13 cellular contexts compared by ENCODE assay signal in the genomic region with DNA sequence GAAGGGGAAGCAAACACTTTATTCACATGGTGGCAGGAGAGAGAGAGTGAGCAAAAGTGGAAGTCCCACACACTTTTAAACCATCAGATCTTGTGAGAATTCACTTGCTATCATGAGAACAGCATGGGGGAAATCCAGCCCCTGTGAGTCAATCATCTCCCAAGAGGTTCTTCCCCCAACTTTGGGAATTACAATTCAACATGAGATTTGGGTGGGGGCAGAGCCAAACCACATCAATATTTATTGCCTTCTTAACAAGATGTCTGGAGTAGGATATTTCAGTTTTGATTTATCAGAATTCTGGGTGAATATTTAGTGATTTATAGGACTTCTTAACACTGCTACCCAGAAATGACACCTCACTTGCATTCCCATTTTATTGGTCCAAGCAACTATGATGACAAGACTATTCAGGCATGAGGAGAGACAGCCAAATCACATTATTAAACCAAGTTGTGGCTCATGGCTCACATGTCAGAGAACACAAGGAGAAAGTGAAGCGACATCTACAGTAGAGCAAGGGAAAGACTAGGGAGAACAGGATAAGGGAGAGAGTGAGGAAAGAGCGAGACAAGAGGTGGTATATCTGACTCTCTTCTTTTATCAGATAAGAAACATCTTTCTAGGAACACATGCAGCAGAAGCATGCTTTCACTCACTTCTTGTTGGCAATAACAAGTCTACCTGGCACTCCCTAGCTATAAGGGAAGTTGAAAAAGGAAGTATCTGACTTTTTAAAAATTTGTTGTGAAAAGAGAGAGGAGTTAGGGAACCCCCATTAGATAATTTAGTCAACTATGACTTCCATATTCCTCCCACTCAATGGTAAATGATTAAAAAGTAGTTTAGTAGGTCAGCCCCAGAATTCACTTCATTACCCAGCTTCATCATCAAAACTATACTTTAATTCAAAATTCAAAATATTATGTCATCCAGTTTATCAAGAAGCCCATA. TPM values are rescaled to one million over a fixed set of nuclear protein-coding genes. Genes with fewer than 3 reads are reported as not detected.
DNase-seq lines count a peak whose midpoint lies in the region; FAIRE-seq and TF ChIP-seq lines count a peak whose summit lies in the region.
"Had no signal": no experiment of that assay in that cellular context is flagged by ENCODE, and none has a peak within 500 bp of the region (broad histone marks: within the 10 kb centered on the region; RNA-seq: fewer than 3 reads in every experiment).

No MANE protein-coding gene starts in this region.

- no peaks in the 10 kb centered on the region for H3K4me1 ChIP-seq in small intestine (ENCODE audit: control insufficient read depth in 2 of 2, insufficient read depth in 1 of 2, low read depth in 1 of 2, low read length in 1 of 2)
- H3K4me1 ChIP-seq: gastrocnemius medialis had no signal

- no peak overlapping the region for H3K4me3 ChIP-seq in AG10803 (ENCODE audit: low read length)
- H3K4me3 ChIP-seq in fibroblast of the aortic adventitia (ENCODE audit: low read depth, low read length) = no peak overlapping the region
- no peak overlapping the region for H3K4me3 ChIP-seq in small intestine (ENCODE audit: low read depth in 1 of 2, low read length in 2 of 2)
- H3K4me3 ChIP-seq: gastrocnemius medialis had no signal

- FAIRE-seq in small intestine (lab: Jason Lieb, UNC) = no peak

- no peak overlapping the region for H3K27ac ChIP-seq in small intestine (ENCODE audit: low read depth in 1 of 2, low read length in 1 of 2)
- H3K27ac ChIP-seq: gastrocnemius medialis had no signal

- H3K36me3 ChIP-seq in small intestine (ENCODE audit: control insufficient read depth in 2 of 2, insufficient read depth in 2 of 2, low read length in 2 of 2) = no peaks in the 10 kb centered on the region
- H3K36me3 ChIP-seq: gastrocnemius medialis had no signal

- DNase-seq in AG10803 (ENCODE audit: low read depth) (peak; percentile 99), GM04503 (ENCODE audit: low read depth) (peak; percentile 100), RPMI7951 (ENCODE audit: low read depth) (peak; percentile 30), fibroblast of the aortic adventitia (ENCODE audit: low read depth) (peak; percentile 52), small intestine (no peak), mesenteric fat pad (ENCODE audit: low spot score) (no peak), NCI-H1048 (lab: John Stamatoyannopoulos, UW) (no peak), mucosa of gallbladder (ENCODE audit: low spot score) (no peak)
- DNase-seq: gastrocnemius medialis, left ventricle myocardium superior, NCI-H1694 treated with DMSO at 0.1 percent for 48 hours had no signal

- no peaks in the 10 kb centered on the region for H3K27me3 ChIP-seq in small intestine (ENCODE audit: control insufficient read depth in 2 of 2, insufficient read depth in 2 of 2, low read length in 2 of 2)
- H3K27me3 ChIP-seq: gastrocnemius medialis had no signal

- TF ChIP-seq CTCF in AG10803 (conservative IDR thresholded peaks at IDR 0.05; ENCODE audit: low read length) (peak; percentile 67), fibroblast of the aortic adventitia (IDR thresholded peaks at IDR 0.05; ENCODE audit: insufficient read depth, low read length) (no peak)

- H3K9me3 ChIP-seq in small intestine (ENCODE audit: control insufficient read depth, low read depth) = no peaks in the 10 kb centered on the region
- H3K9me3 ChIP-seq: gastrocnemius medialis had no signal

- 83 to 87% (median 83%) methylated on average over 2 of the region's 2 CpGs for WGBS in small intestine, 3 donors

RNA-seq across cellular contexts. Expression of gene PTPRC, which starts 36.6 kb away (rescaled TPM):
- total RNA-seq in RPMI7951 (2014; rRNA removed; shearing (Covaris generic)) = 0.12 and 0.98 TPM in 2 replicates
- total RNA-seq in fibroblast of the aortic adventitia (ENCODE audit: low replicate concordance) = 0.09 TPM in 1 of 2 replicates, not detected in the other
- polyA plus RNA-seq in small intestine = 1 to 10 TPM; 1.6 to 6.8 (median 3.8) TPM
- total RNA-seq in mesenteric fat pad = 65.8 TPM
- 29.8 TPM for total RNA-seq in mucosa of gallbladder
- total RNA-seq: Daoy, progenitor cell of endocrine pancreas had no signal

Comparison
In these comparisons a context has a peak if more than half of its experiments do, and no peak if none do; other contexts are left out.
1. DNase-seq: peak in AG10803 (single experiment), GM04503 (single experiment), RPMI7951 (single experiment) and fibroblast of the aortic adventitia (single experiment); none in small intestine (single experiment), mesenteric fat pad (single experiment), NCI-H1048 (single experiment) and mucosa of gallbladder (single experiment).
2. RNA of gene PTPRC, which starts 36.6 kb away (total RNA-seq): 65.8 TPM in mesenteric fat pad (single experiment) and 29.8 TPM in mucosa of gallbladder (single experiment); 0.12 to 0.98 TPM in RPMI7951 and 0.09 TPM in fibroblast of the aortic adventitia; every median in the first group is over 10 times any median in the second.